8 cellular contexts compared by ENCODE assay signal in genomic region chr19:13597625-13598024, GRCh38.
A peak's percentile ranks its signal among the peaks of the same experiment; 100 is the strongest.
DNase-seq lines count a peak whose midpoint lies in the region; ATAC-seq and TF ChIP-seq lines count a peak whose summit lies in the region.

No MANE protein-coding gene starts in this region.

- CTCF ChIA-PET in SK-N-SH (lab: Yijun Ruan, JAX) = interaction anchor here (0.6 to 2.4 kb wide), 8 partner anchors 8 to 475 kb away, joined by 3 to 12 read pairs (median 4); partner anchors contain the start of gene MISP3

- TF ChIP-seq POLR2A in sigmoid colon (IDR thresholded peaks at IDR 0.05) = no peak

- POLR2A ChIA-PET in SK-N-SH (lab: Yijun Ruan, JAX) = no interaction called here

- H3K9me3 ChIP-seq in SK-N-SH (no peaks in the 10 kb centered on the region), ascending aorta (no peaks in the 10 kb centered on the region), right cardiac atrium (ENCODE audit: control insufficient read depth, low read length) (no peaks in the 10 kb centered on the region), sigmoid colon (no peaks in the 10 kb centered on the region)

- peak; percentile 86 for TF ChIP-seq RAD21 in SK-N-SH (IDR thresholded peaks at IDR 0.05; ENCODE audit: low read length)

- H3K9ac ChIP-seq in SK-N-SH = no peak overlapping the region

- H3K4me2 ChIP-seq in SK-N-SH = no peak overlapping the region

- no peak overlapping the region for H3K27ac ChIP-seq in SK-N-SH (ENCODE audit: low read depth in 2 of 2, low read length in 1 of 2)
- no peak overlapping the region for H3K27ac ChIP-seq in ascending aorta
- H3K27ac ChIP-seq in right cardiac atrium (ENCODE audit: low read length) = no peak overlapping the region
- H3K27ac ChIP-seq in sigmoid colon = no peak overlapping the region

- no peaks in the 10 kb centered on the region for H4K20me1 ChIP-seq in SK-N-SH (ENCODE audit: insufficient read depth)

- H3K27me3 ChIP-seq in GM06990 (replicated peaks; ENCODE audit: control insufficient read depth, insufficient read depth, low read length) (no peaks in the 10 kb centered on the region), SK-N-SH (ENCODE audit: insufficient read depth) (peaks cover 46% of the 10 kb centered on the region), ascending aorta (no peaks in the 10 kb centered on the region), right cardiac atrium (ENCODE audit: control insufficient read depth, insufficient read depth) (no peaks in the 10 kb centered on the region), sigmoid colon (peaks cover 0 to 14% (median 0%) of the 10 kb centered on the region in 3 donors)

- 9% methylated on average over 3 of the region's 3 CpGs for WGBS in SK-N-SH (ENCODE audit: low lambda C conversion rate)
- 0% methylated on average over 3 of the region's 3 CpGs for WGBS in right cardiac atrium
- WGBS in sigmoid colon, 2 donors = 3 to 4% methylated on average over 3 of the region's 3 CpGs

- H3K4me3 ChIP-seq in GM06990 (replicated peaks; ENCODE audit: low read depth, low read length) (no peak overlapping the region), SK-N-SH (ENCODE audit: low read depth in 2 of 2, low read length in 1 of 2) (no peak overlapping the region), ascending aorta (no peak overlapping the region), right cardiac atrium (ENCODE audit: low read length) (no peak overlapping the region), sigmoid colon (no peak overlapping the region)

- ATAC-seq in right cardiac atrium (peak; percentile 87), HG03139 (IDR thresholded peaks at IDR 0.05; ENCODE audit: unreplicated experiment) (no peak), GM18867 (IDR thresholded peaks at IDR 0.05; ENCODE audit: unreplicated experiment) (no peak)

- H2AFZ ChIP-seq in SK-N-SH (ENCODE audit: low read depth) = no peak overlapping the region

- H3K9me2 ChIP-seq in SK-N-SH = no peaks in the 10 kb centered on the region

- no peaks in the 10 kb centered on the region for H3K36me3 ChIP-seq in GM06990 (ENCODE audit: control insufficient read depth, insufficient read depth, low read length)
- H3K36me3 ChIP-seq in SK-N-SH (replicated peaks in 1 of 2; ENCODE audit: control insufficient read depth in 1 of 2, insufficient read depth in 2 of 2, low read length in 1 of 2) = no peaks in the 10 kb centered on the region
- H3K36me3 ChIP-seq in ascending aorta = no peaks in the 10 kb centered on the region
- H3K36me3 ChIP-seq in sigmoid colon = no peaks in the 10 kb centered on the region

- TF ChIP-seq EP300 in SK-N-SH (IDR thresholded peaks at IDR 0.05; ENCODE audit: borderline replicate concordance in 1 of 2, low read depth in 1 of 2, low read length in 1 of 2) = no peak
- TF ChIP-seq EP300 in sigmoid colon (IDR thresholded peaks at IDR 0.05) = no peak

- peak; percentile 52 for TF ChIP-seq CTCF in GM06990 (IDR thresholded peaks at IDR 0.05; ENCODE audit: insufficient read depth, low read length, poor library complexity, severe bottlenecking)
- peak; percentile 74 for TF ChIP-seq CTCF in SK-N-SH (IDR thresholded peaks at IDR 0.05)
- TF ChIP-seq CTCF in ascending aorta (IDR thresholded peaks at IDR 0.05) = peak; percentile 54 to 61 (median 60)
- TF ChIP-seq CTCF in sigmoid colon (IDR thresholded peaks at IDR 0.05) = peak; percentile 40 to 52 (median 48)

- no peaks in the 10 kb centered on the region for H3F3A ChIP-seq in SK-N-SH (replicated peaks; ENCODE audit: insufficient read depth)

- DNase-seq in GM06990 (ENCODE audit: extremely low read depth, insufficient read length) (no peak), NCI-H1105 treated with DMSO at 0.1 percent for 48 hours (lab: John Stamatoyannopoulos, UW) (peak; percentile 75), SK-N-SH (peak; percentile 82), ascending aorta (ENCODE audit: low spot score in 2 of 2) (peak in 1 of 2 donors; percentile 64), right cardiac atrium (peak in 1 of 3 donors; percentile 26), sigmoid colon (peak; percentile 70)

- H3K79me2 ChIP-seq in SK-N-SH (ENCODE audit: insufficient read depth) = no peaks in the 10 kb centered on the region

- intact Hi-C loops in ascending aorta (cut with DNase I) (loop anchor here (1.0 kb wide), 2 partner anchors 121 to 265 kb away; no protein-coding TSS in a partner anchor), right cardiac atrium (cut with DNase I) (loop anchor here (1.0 to 10.0 kb wide), 5 partner anchors 117 to 267 kb away; no protein-coding TSS in a partner anchor), sigmoid colon (cut with DNase I) (loop anchor here (2.0 to 10.0 kb wide), 4 partner anchors 120 to 447 kb away; no protein-coding TSS in a partner anchor)

- H3K4me1 ChIP-seq in SK-N-SH (ENCODE audit: control insufficient read depth in 1 of 2, insufficient read depth in 2 of 2, low read depth in 1 of 2, low read length in 1 of 2) (no peaks in the 10 kb centered on the region), ascending aorta (no peaks in the 10 kb centered on the region), right cardiac atrium (ENCODE audit: control insufficient read depth, insufficient read depth, low read length) (no peaks in the 10 kb centered on the region), sigmoid colon (no peaks in the 10 kb centered on the region)

TF ChIP-seq in SK-N-SH, 30 proteins besides CTCF, POLR2A, EP300 and RAD21:
- TF ChIP-seq GATA2 (CRISPR knock-in tag; IDR thresholded peaks at IDR 0.05) (no peak), POLR2AphosphoS5 (IDR thresholded peaks at IDR 0.05; ENCODE audit: low read depth, low read length) (no peak), SIN3A (IDR thresholded peaks at IDR 0.05; ENCODE audit: borderline replicate concordance, low read depth, low read length) (no peak), SMC3 (IDR thresholded peaks at IDR 0.05; ENCODE audit: low read depth, low read length) (peak; percentile 80), TAF1 (IDR thresholded peaks at IDR 0.05; ENCODE audit: borderline replicate concordance, low read depth, low read length) (no peak), EZH2phosphoT487 (IDR thresholded peaks at IDR 0.05; ENCODE audit: borderline replicate concordance, low read depth) (no peak)

Comparison
In these comparisons a context has a peak if more than half of its experiments do, and no peak if none do; other contexts are left out.
1. ATAC-seq: peak in right cardiac atrium (2 of 2); none in HG03139 (single experiment) and GM18867 (single experiment).
2. Peak in every context shown above with its lines, with median percentiles within 50 percentile points of each other: CTCF ChIP-seq.